Comparison of ENCODE assay signal across 23 cellular contexts in genomic region chr18:59231157-59231556, GRCh38. TPM values are rescaled to one million over a fixed set of nuclear protein-coding genes. Genes with fewer than 3 reads are reported as not detected.
DNase-seq lines count a peak whose midpoint lies in the region; ATAC-seq, FAIRE-seq and TF ChIP-seq lines count a peak whose summit lies in the region.
"Had no signal": no experiment of that assay in that cellular context is flagged by ENCODE, and none has a peak within 500 bp of the region (broad histone marks: within the 10 kb centered on the region; RNA-seq: fewer than 3 reads in every experiment).

No MANE protein-coding gene starts in this region.

- CTCF ChIA-PET in A549 (lab: Yijun Ruan, JAX): interaction anchor here (1.2 to 1.8 kb wide), 4 partner anchors 9 to 463 kb away, joined by 4 to 9 read pairs (median 6); no protein-coding TSS in a partner anchor

- H3K9me3 Mint-ChIP-seq in activated T-helper 2 cell treated with anti-CD3 and anti-CD28 coated beads, Interferon-gamma antibody, Interleukin-2, Interleukin-4, amounts not matched to agents 10 μg/mL and 5 μg/mL and 100 μg/mL, durations not matched to agents 14 hours and 24 hours and 36 hours: no peaks in the 10 kb centered on the region
- H3K9me3 Mint-ChIP-seq: CD4-positive, alpha-beta T cell; CD8-positive, alpha-beta memory T cell; HFFc6 had no signal

- no peak overlapping the region for H3K4me2 ChIP-seq in A549
- H3K4me2 ChIP-seq: BLaER1 treated with 17β-estradiol and CSF1 and Interleukin-3, amounts not matched to agents 10 nM and 100 nM had no signal

- H3K36me3 ChIP-seq in SK-N-MC (ENCODE audit: insufficient read depth, low read length): peaks cover 52% of the 10 kb centered on the region
- no peaks in the 10 kb centered on the region for H3K36me3 ChIP-seq in right lobe of liver
- H3K36me3 ChIP-seq: BE2C; BLaER1 treated with 17β-estradiol and CSF1 and Interleukin-3, amounts not matched to agents 10 nM and 100 nM; HAP-1 had no signal

- H3K4me3 ChIP-seq in A549: no peak overlapping the region
- H3K4me3 ChIP-seq in SK-N-MC: no peak overlapping the region
- H3K4me3 ChIP-seq in right lobe of liver: no peak overlapping the region
- H3K4me3 ChIP-seq: BLaER1 treated with 17β-estradiol and CSF1 and Interleukin-3, amounts not matched to agents 10 nM and 100 nM; HAP-1 had no signal

- H3K4me1 Mint-ChIP-seq in activated T-helper 2 cell treated with anti-CD3 and anti-CD28 coated beads, Interferon-gamma antibody, Interleukin-2, Interleukin-4, amounts not matched to agents 10 μg/mL and 5 μg/mL and 100 μg/mL, durations not matched to agents 14 hours and 24 hours and 36 hours (ENCODE audit: low read depth): no peaks in the 10 kb centered on the region
- H3K4me1 Mint-ChIP-seq: CD14-positive monocyte; CD8-positive, alpha-beta memory T cell had no signal

- H3K9me3 ChIP-seq in A549: no peaks in the 10 kb centered on the region
- H3K9me3 ChIP-seq in SK-N-MC (ENCODE audit: low read depth, low read length): no peaks in the 10 kb centered on the region
- H3K9me3 ChIP-seq in right lobe of liver: no peaks in the 10 kb centered on the region
- H3K9me3 ChIP-seq: BE2C; BLaER1 treated with 17β-estradiol and CSF1 and Interleukin-3, amounts not matched to agents 10 nM and 100 nM; HAP-1 had no signal

- intact Hi-C loops in right lobe of liver (cut with DNase I): no loop called here
- intact Hi-C loops in activated T-helper 2 cell treated with anti-CD3 and anti-CD28 coated beads, Interferon-gamma antibody, Interleukin-2, Interleukin-4, amounts not matched to agents 10 μg/mL and 5 μg/mL and 100 μg/mL, durations not matched to agents 14 hours and 24 hours and 36 hours (cut with micrococcal nuclease): no loop called here

- TF ChIP-seq CTCF in A549 (IDR thresholded peaks at IDR 0.05) (no peak), right lobe of liver (IDR thresholded peaks at IDR 0.05) (no peak)

- 25% methylated on average over 5 of the region's 5 CpGs for WGBS in A549 (ENCODE audit: missing lambda C conversion rate)
- WGBS in right lobe of liver (ENCODE audit: insufficient coverage, low coverage, low lambda C conversion rate, missing lambda C conversion rate): 52% methylated on average over 5 of the region's 5 CpGs

- H3K27ac ChIP-seq in A549: no peak overlapping the region
- H3K27ac ChIP-seq in SK-N-MC: peak overlapping the region; percentile 75
- no peak overlapping the region for H3K27ac ChIP-seq in right lobe of liver
- H3K27ac ChIP-seq: 22Rv1; BLaER1 treated with 17β-estradiol and CSF1 and Interleukin-3, amounts not matched to agents 10 nM and 100 nM had no signal

- DNase-seq in A549 (ENCODE audit: low read depth in 1 of 2, low spot score in 1 of 2) (no peak), SK-N-MC (ENCODE audit: low read depth, low spot score) (no peak), middle frontal gyrus (ENCODE audit: extremely low spot score, low spot score) (peak; percentile 49), right lobe of liver (no peak)
- DNase-seq in central memory CD4-positive, alpha-beta T cell: no peak
- DNase-seq in activated T-helper 2 cell treated with anti-CD3 and anti-CD28 coated beads, Interferon-gamma antibody, Interleukin-2, Interleukin-4, amounts not matched to agents 10 μg/mL and 5 μg/mL and 100 μg/mL, durations not matched to agents 14 hours and 24 hours and 36 hours (ENCODE audit: low spot score): no peak
- DNase-seq: ACHN; AML-193; BE2C; CD4-positive, alpha-beta T cell; CD8-positive, alpha-beta memory T cell; DMS79 treated with DMSO at 0.1 percent for 48 hours; GOT3; HFFc6 had no signal

- ATAC-seq in A549 (no peak), right lobe of liver (no peak)

- TF ChIP-seq POLR2A in A549 (IDR thresholded peaks at IDR 0.05; ENCODE audit: low read length) (no peak), right lobe of liver (IDR thresholded peaks at IDR 0.05) (no peak)

- no peak overlapping the region for H3K4me3 Mint-ChIP-seq in activated T-helper 2 cell treated with anti-CD3 and anti-CD28 coated beads, Interferon-gamma antibody, Interleukin-2, Interleukin-4, amounts not matched to agents 10 μg/mL and 5 μg/mL and 100 μg/mL, durations not matched to agents 14 hours and 24 hours and 36 hours (ENCODE audit: low read depth)
- H3K4me3 Mint-ChIP-seq: CD14-positive monocyte; CD4-positive, alpha-beta T cell; CD8-positive, alpha-beta memory T cell; HFFc6 had no signal

- no peak for TF ChIP-seq EP300 in A549 (IDR thresholded peaks at IDR 0.05)

- FAIRE-seq in A549 (lab: Jason Lieb, UNC): no peak
- FAIRE-seq: A204.1, G401.6, GM12892, H54 had no signal

- POLR2A ChIA-PET in A549 (lab: Yijun Ruan, JAX): no interaction called here

- H3K27me3 Mint-ChIP-seq in activated T-helper 2 cell treated with anti-CD3 and anti-CD28 coated beads, Interferon-gamma antibody, Interleukin-2, Interleukin-4, amounts not matched to agents 10 μg/mL and 5 μg/mL and 100 μg/mL, durations not matched to agents 14 hours and 24 hours and 36 hours (ENCODE audit: low read depth): peaks cover 35% of the 10 kb centered on the region

- no peaks in the 10 kb centered on the region for H3K27me3 ChIP-seq in right lobe of liver
- H3K27me3 ChIP-seq: BLaER1 treated with 17β-estradiol and CSF1 and Interleukin-3, amounts not matched to agents 10 nM and 100 nM had no signal

- TF ChIP-seq RAD21 in A549 (conservative IDR thresholded peaks at IDR 0.05 in 1 of 2, IDR thresholded peaks at IDR 0.05 in 1 of 2): no peak

- H3K9ac ChIP-seq in SK-N-MC (ENCODE audit: insufficient read length): no peak overlapping the region
- H3K9ac ChIP-seq: BLaER1 treated with 17β-estradiol and CSF1 and Interleukin-3, amounts not matched to agents 10 nM and 100 nM had no signal

- H3K4me1 ChIP-seq in A549 (no peaks in the 10 kb centered on the region), right lobe of liver (no peaks in the 10 kb centered on the region)
- H3K4me1 ChIP-seq: BE2C, HAP-1 had no signal

- H3K36me3 Mint-ChIP-seq in activated T-helper 2 cell treated with anti-CD3 and anti-CD28 coated beads, Interferon-gamma antibody, Interleukin-2, Interleukin-4, amounts not matched to agents 10 μg/mL and 5 μg/mL and 100 μg/mL, durations not matched to agents 14 hours and 24 hours and 36 hours (ENCODE audit: low read depth): no peaks in the 10 kb centered on the region
- H3K36me3 Mint-ChIP-seq: CD14-positive monocyte; CD8-positive, alpha-beta memory T cell had no signal

- no peak overlapping the region for H3K27ac Mint-ChIP-seq in activated T-helper 2 cell treated with anti-CD3 and anti-CD28 coated beads, Interferon-gamma antibody, Interleukin-2, Interleukin-4, amounts not matched to agents 10 μg/mL and 5 μg/mL and 100 μg/mL, durations not matched to agents 14 hours and 24 hours and 36 hours
- H3K27ac Mint-ChIP-seq: CD14-positive monocyte; CD4-positive, alpha-beta T cell; CD8-positive, alpha-beta memory T cell; HFFc6 had no signal

TF ChIP-seq in A549, 52 proteins besides CTCF, POLR2A, EP300 and RAD21:
- TF ChIP-seq NR3C1 (IDR thresholded peaks at IDR 0.05) (no peak), FOXS1 (CRISPR knock-in tag; IDR thresholded peaks at IDR 0.05) (no peak), RNF2 (IDR thresholded peaks at IDR 0.05; ENCODE audit: borderline replicate concordance, low read depth) (peak; percentile 96), JUN (IDR thresholded peaks at IDR 0.05) (no peak), RARB (CRISPR knock-in tag; IDR thresholded peaks at IDR 0.05) (no peak), ZFP36 (IDR thresholded peaks at IDR 0.05; ENCODE audit: borderline replicate concordance, partially characterized antibody) (peak; percentile 12)

RNA-seq across cellular contexts. Expression of gene GRP, which starts 11.2 kb away (rescaled TPM):
- not detected in 2 replicates for polyA plus RNA-seq in A549 (2011; rRNA removed)
- polyA plus RNA-seq in A549 (2012; cell fraction: cytosol; rRNA removed): not detected in 2 replicates
- polyA plus RNA-seq in A549 (2012; cell fraction: nucleus; rRNA removed): not detected in 2 replicates
- not detected in 3 replicates for polyA plus RNA-seq in A549 (2017; fragmentation: RNase III; extraction: RNeasy Plus Mini Kit Qiagen cat#74134 plus additional on column Dnase treatment)
- not detected in 2 replicates for polyA minus RNA-seq in A549 (2011; rRNA and poly(A)+ RNA removed)
- total RNA-seq in right lobe of liver: not detected
- not detected in 2 replicates for total RNA-seq in activated T-helper 2 cell treated with anti-CD3 and anti-CD28 coated beads, Interferon-gamma antibody, Interleukin-2, Interleukin-4, amounts not matched to agents 10 μg/mL and 5 μg/mL and 100 μg/mL, durations not matched to agents 14 hours and 24 hours and 36 hours
- total RNA-seq: CD4-positive, alpha-beta T cell; CD8-positive, alpha-beta memory T cell; Daoy; HFFc6 had no signal
- polyA plus RNA-seq: CD14-positive monocyte; CD8-positive, alpha-beta memory T cell had no signal

RNA-seq across cellular contexts. Expression of gene RAX, which starts 42.1 kb away (rescaled TPM):
- polyA plus RNA-seq in A549 (2011; rRNA removed): not detected in 2 replicates
- polyA plus RNA-seq in A549 (2012; cell fraction: cytosol; rRNA removed): not detected in 2 replicates
- polyA plus RNA-seq in A549 (2012; cell fraction: nucleus; rRNA removed): not detected in 2 replicates
- not detected in 3 replicates for polyA plus RNA-seq in A549 (2017; fragmentation: RNase III; extraction: RNeasy Plus Mini Kit Qiagen cat#74134 plus additional on column Dnase treatment)
- polyA minus RNA-seq in A549 (2011; rRNA and poly(A)+ RNA removed): not detected in 2 replicates
- not detected for total RNA-seq in right lobe of liver
- total RNA-seq in activated T-helper 2 cell treated with anti-CD3 and anti-CD28 coated beads, Interferon-gamma antibody, Interleukin-2, Interleukin-4, amounts not matched to agents 10 μg/mL and 5 μg/mL and 100 μg/mL, durations not matched to agents 14 hours and 24 hours and 36 hours: 0.32 TPM in 1 of 2 replicates, not detected in the other
- total RNA-seq: CD4-positive, alpha-beta T cell; CD8-positive, alpha-beta memory T cell; Daoy; HFFc6 had no signal
- polyA plus RNA-seq: CD14-positive monocyte; CD8-positive, alpha-beta memory T cell had no signal
